In genomic region chr4:1793496-1793840, GRCh38 we compare ENCODE assay signal across 10 cellular contexts. TPM values are rescaled to one million over a fixed set of nuclear protein-coding genes. Genes with fewer than 3 reads are reported as not detected.
DNase-seq lines count a peak whose midpoint lies in the region; ATAC-seq and TF ChIP-seq lines count a peak whose summit lies in the region.
"Had no signal": no experiment of that assay in that cellular context is flagged by ENCODE, and none has a peak within 500 bp of the region (broad histone marks: within the 10 kb centered on the region; RNA-seq: fewer than 3 reads in every experiment).

No MANE protein-coding gene starts in this region.

- no peak overlapping the region for H3K4me3 Mint-ChIP-seq in T-cell
- no peak overlapping the region for H3K4me3 Mint-ChIP-seq in natural killer cell
- H3K4me3 Mint-ChIP-seq: activated naive CD8-positive, alpha-beta T cell; stimulated activated naive CD8-positive, alpha-beta T cell treated with anti-CD3 and anti-CD28 coated beads, Interleukin-15, Interleukin-2, amounts not matched to agents 100 ng/mL and 50 ng/mL, for 24 hours had no signal

- peak; percentile 42 to 63 for DNase-seq in cardiac muscle cell (ENCODE audit: low read depth in 1 of 2, low spot score in 1 of 2)
- DNase-seq in cardiac septum (ENCODE audit: low spot score): no peak
- DNase-seq in T-cell: peak in 17 of 34 experiments; percentile 12 to 46 (median 21)
- no peak for DNase-seq in dorsolateral prefrontal cortex
- no peak for DNase-seq in natural killer cell
- DNase-seq in posterior vena cava (ENCODE audit: low spot score): no peak
- no peak for DNase-seq in AML-193 (lab: John Stamatoyannopoulos, UW)

- peak overlapping the region; percentile 54 for H3K4me3 ChIP-seq in cardiac muscle cell
- H3K4me3 ChIP-seq in dorsolateral prefrontal cortex: peak overlapping the region in 46 of 59 donors; percentile 5 to 71 (median 53)

- CTCF ChIA-PET in T-cell (lab: Charles Lee): no interaction called here

- H3K36me3 ChIP-seq in cardiac muscle cell: no peaks in the 10 kb centered on the region

- H3K27ac Mint-ChIP-seq in T-cell (no peak overlapping the region), natural killer cell (no peak overlapping the region)
- H3K27ac Mint-ChIP-seq: activated naive CD8-positive, alpha-beta T cell; stimulated activated naive CD8-positive, alpha-beta T cell treated with anti-CD3 and anti-CD28 coated beads, Interleukin-15, Interleukin-2, amounts not matched to agents 100 ng/mL and 50 ng/mL, for 24 hours had no signal

- H3K9me3 Mint-ChIP-seq in T-cell (no peaks in the 10 kb centered on the region), natural killer cell (no peaks in the 10 kb centered on the region)
- H3K9me3 Mint-ChIP-seq: stimulated activated naive CD8-positive, alpha-beta T cell treated with anti-CD3 and anti-CD28 coated beads, Interleukin-15, Interleukin-2, amounts not matched to agents 100 ng/mL and 50 ng/mL, for 24 hours had no signal

- no peaks in the 10 kb centered on the region for H3K9me3 ChIP-seq in cardiac muscle cell (ENCODE audit: low read depth)

- H3K4me1 ChIP-seq in cardiac muscle cell (ENCODE audit: low read depth): peaks cover 14% of the 10 kb centered on the region

- H3K4me1 Mint-ChIP-seq in T-cell (peaks cover 0 to 5% (median 0%) of the 10 kb centered on the region in 3 donors), natural killer cell (no peaks in the 10 kb centered on the region)

- intact Hi-C loops in cardiac septum (cut with DNase I): no loop called here
- intact Hi-C loops in dorsolateral prefrontal cortex (cut with DNase I): no loop called here
- intact Hi-C loops in natural killer cell (cut with micrococcal nuclease): no loop called here
- intact Hi-C loops in posterior vena cava (cut with DNase I): no loop called here

- H3K27ac ChIP-seq in cardiac muscle cell (peak overlapping the region; percentile 69), dorsolateral prefrontal cortex (peak overlapping the region in 5 of 59 donors; percentile 21 to 70 (median 41))

- H3K27me3 ChIP-seq in cardiac muscle cell: no peaks in the 10 kb centered on the region
- H3K27me3 ChIP-seq in dorsolateral prefrontal cortex: peaks cover 0 to 57% (median 32%) of the 10 kb centered on the region in 45 donors

- TF ChIP-seq CTCF in cardiac muscle cell (IDR thresholded peaks at IDR 0.05; ENCODE audit: low read depth, low read length) (no peak), dorsolateral prefrontal cortex (IDR thresholded peaks at IDR 0.05 in 54 of 56, conservative IDR thresholded peaks at IDR 0.05 in 2 of 56; ENCODE audit: low read depth in 1 of 56, partially characterized antibody in 56 of 56) (no peak), natural killer cell (IDR thresholded peaks at IDR 0.05) (no peak)

- peak; percentile 56 to 66 (median 58) for ATAC-seq in T-cell (replicated peaks in 1 of 4)
- ATAC-seq in natural killer cell: peak in 2 of 3 donors; percentile 32 to 39
- ATAC-seq in HG02588 (IDR thresholded peaks at IDR 0.05; ENCODE audit: unreplicated experiment): no peak

- H3K27me3 Mint-ChIP-seq in T-cell: peaks cover 6 to 34% of the 10 kb centered on the region in 2 donors
- H3K27me3 Mint-ChIP-seq in natural killer cell (ENCODE audit: low read depth in 2 of 2): peaks cover 8 to 13% of the 10 kb centered on the region in 2 donors

- POLR2A ChIA-PET in T-cell (lab: Charles Lee): no interaction called here

- no peaks in the 10 kb centered on the region for H3K36me3 Mint-ChIP-seq in T-cell
- H3K36me3 Mint-ChIP-seq in natural killer cell: no peaks in the 10 kb centered on the region
- H3K36me3 Mint-ChIP-seq: activated naive CD8-positive, alpha-beta T cell had no signal

RNA-seq across cellular contexts. Expression of gene FGFR3, which starts 0.4 kb away (rescaled TPM):
- total RNA-seq in cardiac muscle cell (44.3 and 47.3 TPM in 2 replicates), cardiac septum (4.7 TPM), T-cell (under 1 TPM in 3 of 5 donors, not detected in 2; 0.70 to 0.91 (median 0.90) TPM), dorsolateral prefrontal cortex (100 to 1,000 TPM in 64 of 120 experiments, 10 to 100 TPM in 56; 36.8 to 327 (median 103) TPM), natural killer cell (not detected), posterior vena cava (1 to 10 TPM; 2.1 to 2.4 TPM)
- 39.2 and 40.9 TPM in 2 replicates for polyA plus RNA-seq in cardiac muscle cell

Comparison
In these comparisons a context has a peak if more than half of its experiments do, and no peak if none do; other contexts are left out.
1. DNase-seq: peak in cardiac muscle cell (2 of 2); none in cardiac septum (single experiment), dorsolateral prefrontal cortex (0 of 10), natural killer cell (single experiment), posterior vena cava (single experiment) and AML-193 (0 of 2).